ENCODE assay signal across 32 cellular contexts in the genomic region with DNA sequence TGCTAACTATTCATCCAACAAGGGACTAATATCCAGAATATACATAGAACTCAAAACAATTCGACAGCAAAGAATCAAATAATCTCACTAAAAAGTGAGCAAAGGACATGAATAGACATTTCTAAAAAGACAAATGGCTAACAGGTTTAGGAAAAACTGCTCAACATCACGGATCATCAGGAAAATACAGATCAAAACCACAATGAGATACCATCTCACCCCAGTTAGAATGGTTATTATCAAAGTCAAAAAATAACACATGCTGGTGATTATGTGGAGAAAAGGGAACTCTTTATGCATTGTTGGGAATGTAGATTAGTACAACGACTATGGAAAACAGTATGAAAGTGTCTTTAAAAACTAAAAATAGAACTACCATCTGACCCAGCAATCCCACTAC.
"Had no signal": no experiment of that assay in that cellular context is flagged by ENCODE, and none has a peak within 500 bp of the region (broad histone marks: within the 10 kb centered on the region; RNA-seq: fewer than 3 reads in every experiment).

No MANE protein-coding gene starts in this region.

- H3K27ac ChIP-seq: left lung, neural progenitor cell, neutrophil, parathyroid adenoma, psoas muscle, right atrium auricular region, right lobe of liver, skin epidermis, stomach, testis, thyroid gland, upper lobe of right lung had no signal

- H3K36me3 Mint-ChIP-seq: immature natural killer cell, naive B cell, natural killer cell, neural progenitor cell had no signal

- H3K4me1 ChIP-seq: heart left ventricle, left lung, neural progenitor cell, parathyroid adenoma, psoas muscle, right atrium auricular region, right lobe of liver, testis, thyroid gland, upper lobe of right lung had no signal

- H3K27ac Mint-ChIP-seq: immature natural killer cell; natural killer cell; nephron progenitor cell; neural progenitor cell; stimulated activated naive B cell treated with anti-CD40 and anti-IgM and Interleukin-4, amounts not matched to agents 10 μg/mL and 1 μg/mL and 100 μg/mL, for 72 hours had no signal

- H3K4me1 Mint-ChIP-seq: immature natural killer cell, natural killer cell, nephron progenitor cell, neural progenitor cell had no signal

- H3K4me3 Mint-ChIP-seq: immature natural killer cell; naive B cell; natural killer cell; nephron progenitor cell; neural progenitor cell; stimulated activated naive B cell treated with anti-CD40 and anti-IgM and Interleukin-4, amounts not matched to agents 10 μg/mL and 1 μg/mL and 100 μg/mL, for 72 hours had no signal

- DNase-seq: heart left ventricle; hypothalamus; immature natural killer cell; kidney; left colon; left lung; mesendoderm; midbrain; mucosa of descending colon; naive B cell; natural killer cell; nephron progenitor cell; occipital lobe; psoas muscle; right lobe of liver; stimulated activated CD4-positive, alpha-beta T cell treated with anti-CD3 and anti-CD28 coated beads, Interleukin-12 subunit alpha, Interleukin-12 subunit beta, amount 100 ng/mL, for 4 hours; stimulated activated CD4-positive, alpha-beta T cell treated with anti-CD3 and anti-CD28 coated beads, Interleukin-15, amount 100 ng/mL, for 24 hours; stimulated activated CD4-positive, alpha-beta T cell treated with anti-CD3 and anti-CD28 coated beads, Interleukin-2, amount 100 ng/mL, for 24 hours; stimulated activated CD4-positive, alpha-beta T cell treated with anti-CD3 and anti-CD28 coated beads, Interleukin-4, amount 100 ng/mL, for 1 hour; stimulated activated naive B cell treated with anti-CD40 and anti-IgM and Interleukin-4, amounts not matched to agents 10 μg/mL and 1 μg/mL and 100 μg/mL, for 72 hours; stimulated activated naive CD8-positive, alpha-beta T cell treated with anti-CD3 and anti-CD28 coated beads, Interleukin-15, Interleukin-2, amounts not matched to agents 100 U/mL and 50 U/mL, for 24 hours; stomach; testis; thyroid gland; trophoblast cell; upper lobe of right lung had no signal

- H3K9ac ChIP-seq: neural progenitor cell, parathyroid adenoma had no signal

- H3K9me3 ChIP-seq: left lung, mucosa of descending colon, neutrophil, psoas muscle, right atrium auricular region, right lobe of liver, stomach, testis, thyroid gland, upper lobe of right lung had no signal

- H3K36me3 ChIP-seq: heart left ventricle, left lung, neural progenitor cell, neutrophil, right atrium auricular region, right lobe of liver, stomach, thyroid gland, upper lobe of right lung had no signal

- ATAC-seq: heart left ventricle; left colon; left lung; mucosa of descending colon; natural killer cell; psoas muscle; right lobe of liver; stimulated activated naive B cell treated with anti-CD40 and anti-IgM and Interleukin-4, amounts not matched to agents 10 μg/mL and 1 μg/mL and 100 μg/mL, for 72 hours; stimulated activated naive CD8-positive, alpha-beta T cell treated with anti-CD3 and anti-CD28 coated beads, Interleukin-15, Interleukin-2, amounts not matched to agents 100 U/mL and 50 U/mL, for 24 hours; upper lobe of right lung had no signal

- H3K27me3 ChIP-seq: heart left ventricle, left lung, neural progenitor cell, neutrophil, right atrium auricular region, right lobe of liver, stomach, testis, thyroid gland, upper lobe of right lung had no signal

- H3K27me3 Mint-ChIP-seq: naive B cell; stimulated activated naive B cell treated with anti-CD40 and anti-IgM and Interleukin-4, amounts not matched to agents 10 μg/mL and 1 μg/mL and 100 μg/mL, for 72 hours had no signal

- H3K9me3 Mint-ChIP-seq: neural progenitor cell had no signal

- H3K4me3 ChIP-seq: heart left ventricle, left lung, lung, mucosa of descending colon, neural progenitor cell, psoas muscle, right atrium auricular region, right lobe of liver, skin epidermis, stomach, testis, thyroid gland, upper lobe of right lung had no signal
